Comparison of ENCODE assay signal across 19 cellular contexts in the genomic region with DNA sequence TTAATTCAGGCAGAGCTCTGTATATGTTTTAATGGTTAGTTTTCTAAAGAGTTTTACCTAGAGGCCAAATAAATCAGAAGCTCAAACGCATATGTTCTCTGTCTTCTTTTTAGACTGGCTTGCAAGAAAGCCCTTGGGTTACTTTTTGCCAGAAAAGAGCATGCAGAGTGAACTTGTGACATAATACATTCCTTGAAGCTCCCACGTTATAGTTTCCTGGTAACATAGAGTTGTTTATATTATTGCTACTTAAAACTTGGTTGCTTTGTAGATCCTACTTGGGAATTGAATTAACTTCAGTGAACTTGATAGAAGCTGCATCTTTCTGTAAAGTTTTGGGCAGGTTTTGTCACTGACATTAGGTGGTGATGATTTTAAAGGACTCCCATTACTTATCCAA.
DNase-seq lines count a peak whose midpoint lies in the region; ATAC-seq and TF ChIP-seq lines count a peak whose summit lies in the region.
"Had no signal": no experiment of that assay in that cellular context is flagged by ENCODE, and none has a peak within 500 bp of the region (broad histone marks: within the 10 kb centered on the region; RNA-seq: fewer than 3 reads in every experiment).

No MANE protein-coding gene starts in this region.

- no peak overlapping the region for H2AFZ ChIP-seq in Karpas-422 (ENCODE audit: low read length)
- H2AFZ ChIP-seq: neural progenitor cell had no signal

- no peaks in the 10 kb centered on the region for H3K9me3 Mint-ChIP-seq in MCF 10A (ENCODE audit: unreplicated experiment)
- H3K9me3 Mint-ChIP-seq: activated B cell treated with CpG ODN at 0.5 μM for 24 hours, neural progenitor cell had no signal

- H3K27me3 Mint-ChIP-seq in MCF 10A (ENCODE audit: insufficient read depth, unreplicated experiment): no peaks in the 10 kb centered on the region
- H3K27me3 Mint-ChIP-seq: activated B cell treated with CpG ODN at 0.5 μM for 24 hours; activated naive CD8-positive, alpha-beta T cell had no signal

- no TSS peak for BruUV-seq in MCF 10A (replicated peaks; lab: Mats Ljungman, UMichigan)

- no peak for DNase-seq in breast epithelium (ENCODE audit: low spot score in 2 of 2)
- no peak for DNase-seq in MCF 10A (ENCODE audit: unreplicated experiment)
- peak; percentile 79 for DNase-seq in dedifferentiated amniotic fluid mesenchymal stem cell (ENCODE audit: extremely low spot score)
- peak; percentile 67 for DNase-seq in left kidney (ENCODE audit: low read depth, low spot score)
- no peak for DNase-seq in tibial artery
- DNase-seq in NCI-H2081 treated with DMSO at 0.1 percent for 48 hours (lab: John Stamatoyannopoulos, UW): no peak
- no peak for DNase-seq in Karpas-422
- DNase-seq: 8988T; activated B cell treated with CpG ODN at 0.5 μM for 24 hours; activated CD8-positive, alpha-beta memory T cell treated with anti-CD3 and anti-CD28 coated beads, Interleukin-2, amount 50 U/mL, for 4 hours; COR-L47; NCI-H1417 treated with DMSO at 0.1 percent for 48 hours; NCI-H446; right lobe of liver; stimulated activated CD4-positive, alpha-beta T cell treated with anti-CD3 and anti-CD28 coated beads, Interleukin-4, amount 100 ng/mL, for 24 hours had no signal

- POLR2A ChIA-PET in MCF 10A (lab: Yijun Ruan, JAX): interaction anchor here (1.1 to 1.5 kb wide), 3 partner anchors 9 to 76 kb away, joined by 3 to 6 read pairs (median 5); no protein-coding TSS in a partner anchor

- H3K4me2 ChIP-seq in Karpas-422 (ENCODE audit: low read depth, low read length, poor library complexity, severe bottlenecking): no peak overlapping the region

- H3K4me3 ChIP-seq in breast epithelium (no peak overlapping the region), tibial artery (no peak overlapping the region), Karpas-422 (ENCODE audit: low read length) (no peak overlapping the region)
- H3K4me3 ChIP-seq: neural progenitor cell, right lobe of liver had no signal

- no peaks in the 10 kb centered on the region for H3K79me2 ChIP-seq in Karpas-422 (ENCODE audit: low read length)

- peaks cover 16% of the 10 kb centered on the region for H3K36me3 Mint-ChIP-seq in MCF 10A (ENCODE audit: insufficient read depth, unreplicated experiment)
- H3K36me3 Mint-ChIP-seq: activated naive CD8-positive, alpha-beta T cell had no signal

- peak overlapping the region; percentile 11 to 63 for H3K27ac ChIP-seq in breast epithelium
- H3K27ac ChIP-seq in tibial artery: peak overlapping the region in 1 of 2 donors; percentile 29
- H3K27ac ChIP-seq in Karpas-422 (ENCODE audit: low read length): no peak overlapping the region
- H3K27ac ChIP-seq: neural progenitor cell, right lobe of liver had no signal

- no peak overlapping the region for H3K9ac ChIP-seq in Karpas-422 (ENCODE audit: low read length)
- H3K9ac ChIP-seq: neural progenitor cell had no signal

- intact Hi-C loops in breast epithelium (cut with DNase I; ENCODE audit: low total_unique reads) (no loop called here), MCF 10A (cut with micrococcal nuclease) (no loop called here), tibial artery (cut with DNase I; ENCODE audit: low total_unique reads) (no loop called here)

- no peak for TF ChIP-seq POLR2A in breast epithelium (IDR thresholded peaks at IDR 0.05)

- no peaks in the 10 kb centered on the region for H4K20me1 ChIP-seq in Karpas-422 (ENCODE audit: insufficient read depth, low read depth, low read length)

- H3K9me2 ChIP-seq in Karpas-422 (replicated peaks; ENCODE audit: insufficient read depth, low read length): no peaks in the 10 kb centered on the region

- no peak overlapping the region for H3K4me3 Mint-ChIP-seq in MCF 10A (ENCODE audit: unreplicated experiment)
- H3K4me3 Mint-ChIP-seq: activated B cell treated with CpG ODN at 0.5 μM for 24 hours; activated naive CD8-positive, alpha-beta T cell; neural progenitor cell had no signal

- TF ChIP-seq CTCF in breast epithelium (IDR thresholded peaks at IDR 0.05) (no peak), MCF 10A (IDR thresholded peaks at IDR 0.05; ENCODE audit: unreplicated experiment) (no peak), tibial artery (IDR thresholded peaks at IDR 0.05) (no peak)

- H3K9me3 ChIP-seq in breast epithelium (no peaks in the 10 kb centered on the region), tibial artery (no peaks in the 10 kb centered on the region), Karpas-422 (ENCODE audit: low read length) (no peaks in the 10 kb centered on the region)
- H3K9me3 ChIP-seq: right lobe of liver had no signal

- H3K27me3 ChIP-seq in breast epithelium (no peaks in the 10 kb centered on the region), tibial artery (no peaks in the 10 kb centered on the region), Karpas-422 (ENCODE audit: low read length) (no peaks in the 10 kb centered on the region)
- H3K27me3 ChIP-seq: neural progenitor cell, right lobe of liver had no signal

- H3K4me1 Mint-ChIP-seq in MCF 10A (ENCODE audit: insufficient read depth, unreplicated experiment): no peaks in the 10 kb centered on the region

- no peaks in the 10 kb centered on the region for H3K4me1 ChIP-seq in breast epithelium
- peaks cover 0 to 59% (median 31%) of the 10 kb centered on the region in 4 donors for H3K4me1 ChIP-seq in tibial artery
- peaks cover 9% of the 10 kb centered on the region; the same call in 1 of the 2 replicates for H3K4me1 ChIP-seq in Karpas-422 (ENCODE audit: low read length)
- H3K4me1 ChIP-seq: right lobe of liver had no signal

- H3K27ac Mint-ChIP-seq in MCF 10A (ENCODE audit: low read depth, unreplicated experiment): no peak overlapping the region
- H3K27ac Mint-ChIP-seq: activated naive CD8-positive, alpha-beta T cell; neural progenitor cell had no signal

- no peak for ATAC-seq in HG02938 (IDR thresholded peaks at IDR 0.05; ENCODE audit: unreplicated experiment)
- ATAC-seq: esophagus mucosa, right lobe of liver had no signal

- H3K36me3 ChIP-seq in breast epithelium: no peaks in the 10 kb centered on the region
- no peaks in the 10 kb centered on the region for H3K36me3 ChIP-seq in tibial artery
- H3K36me3 ChIP-seq in Karpas-422 (ENCODE audit: insufficient read depth, low read length): no peaks in the 10 kb centered on the region
- H3K36me3 ChIP-seq: neural progenitor cell had no signal

- CTCF ChIA-PET in MCF 10A (lab: Yijun Ruan, JAX): interaction anchor here (0.5 to 0.9 kb wide), 4 partner anchors 11 to 47 kb away, joined by 3 read pairs; no protein-coding TSS in a partner anchor

Comparison
In these comparisons a context has a peak if more than half of its experiments do, and no peak if none do; other contexts are left out.
1. DNase-seq: peak in dedifferentiated amniotic fluid mesenchymal stem cell (single experiment) and left kidney (single experiment); none in breast epithelium (0 of 2), MCF 10A (single experiment), tibial artery (0 of 2), NCI-H2081 treated with DMSO at 0.1 percent for 48 hours (single experiment) and Karpas-422 (single experiment).